Comparison of ENCODE assay signal across 22 cellular contexts in the genomic region with DNA sequence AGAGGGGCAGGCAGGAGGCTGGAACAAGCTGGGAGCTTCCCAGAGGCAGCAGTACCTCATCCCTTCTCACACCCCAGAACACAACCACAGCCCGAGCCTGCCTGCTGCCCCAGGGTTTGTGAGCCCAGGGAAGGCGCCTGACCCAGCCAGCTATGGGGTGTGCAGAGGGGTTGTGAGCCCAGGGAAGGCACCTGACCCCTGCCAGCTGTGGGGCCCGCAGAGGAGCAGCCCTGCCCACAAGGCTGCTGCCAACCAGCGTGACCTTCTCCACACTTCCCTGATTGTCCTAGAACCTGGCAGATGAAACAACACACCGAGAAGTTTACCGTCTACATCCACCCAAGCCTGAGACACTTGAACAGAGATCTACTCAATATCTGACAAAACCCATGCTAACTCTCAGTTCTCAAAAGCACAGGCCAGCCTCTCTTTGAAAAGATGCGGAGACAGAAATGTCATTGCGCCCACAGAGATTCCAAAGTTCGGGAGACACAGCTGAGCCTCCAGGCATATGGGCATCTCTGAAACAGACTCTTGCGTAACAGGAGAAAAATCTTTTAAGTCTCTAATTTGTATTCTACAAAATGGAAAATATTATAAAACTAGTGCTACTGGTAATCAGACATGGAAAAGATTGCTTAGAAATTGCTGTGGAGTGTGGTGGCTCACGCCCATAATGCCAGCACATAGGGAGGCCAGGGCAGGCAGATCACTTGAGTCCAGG. TPM values are rescaled to one million over a fixed set of nuclear protein-coding genes. Genes with fewer than 3 reads are reported as not detected.
A peak's percentile ranks its signal among the peaks of the same experiment; 100 is the strongest.
DNase-seq lines count a peak whose midpoint lies in the region; ATAC-seq and TF ChIP-seq lines count a peak whose summit lies in the region.
"Had no signal": no experiment of that assay in that cellular context is flagged by ENCODE, and none has a peak within 500 bp of the region (broad histone marks: within the 10 kb centered on the region; RNA-seq: fewer than 3 reads in every experiment).

No MANE protein-coding gene starts in this region.

- no peaks in the 10 kb centered on the region for H3K9me3 ChIP-seq in left lung
- H3K9me3 ChIP-seq: BE2C, Caco-2 had no signal

- intact Hi-C loops in Right ventricle myocardium inferior (cut with DNase I) (no loop called here), cardiac septum (cut with DNase I) (no loop called here), left lung (cut with DNase I) (no loop called here), sciatic nerve (cut with DNase I) (no loop called here)

- peaks cover 4% of the 10 kb centered on the region for H3K27me3 Mint-ChIP-seq in endothelial cell (ENCODE audit: unreplicated experiment)
- H3K27me3 Mint-ChIP-seq: CD4-positive, CD25-positive, alpha-beta regulatory T cell had no signal

- no peak overlapping the region for H3K4me3 ChIP-seq in left lung

- peak overlapping the region; percentile 30 for H3K27ac Mint-ChIP-seq in endothelial cell (ENCODE audit: unreplicated experiment)

- no peaks in the 10 kb centered on the region for H3K27me3 ChIP-seq in left lung
- H3K27me3 ChIP-seq: BE2C had no signal

- H3K9me3 Mint-ChIP-seq in endothelial cell (ENCODE audit: unreplicated experiment): no peaks in the 10 kb centered on the region
- H3K9me3 Mint-ChIP-seq: CD4-positive, CD25-positive, alpha-beta regulatory T cell had no signal

- H3K4me1 ChIP-seq in left lung: no peaks in the 10 kb centered on the region
- H3K4me1 ChIP-seq: BE2C, Caco-2 had no signal

- no peaks in the 10 kb centered on the region for H3K4me1 Mint-ChIP-seq in endothelial cell (ENCODE audit: unreplicated experiment)

- H3K4me3 Mint-ChIP-seq in endothelial cell (ENCODE audit: unreplicated experiment): peak overlapping the region; percentile 47
- H3K4me3 Mint-ChIP-seq: CD4-positive, CD25-positive, alpha-beta regulatory T cell had no signal

- DNase-seq in Right ventricle myocardium inferior (ENCODE audit: missing footprints) (no peak), cardiac septum (ENCODE audit: low spot score) (no peak), endothelial cell (ENCODE audit: low spot score) (no peak), left lung (no peak), sciatic nerve (ENCODE audit: low spot score) (no peak), putamen (ENCODE audit: low spot score) (no peak), glomerular visceral epithelial cell (ENCODE audit: extremely low spot score) (no peak)
- DNase-seq: 8988T; BE2C; Caco-2; CD4-positive, CD25-positive, alpha-beta regulatory T cell; DMS153; GF-D8; GOT3; MV-4-11; NCI-H187; NCI-H2107; NCI-H510A treated with DMSO at 0.1 percent for 48 hours; NCI-H774; SHP77 treated with DMSO at 0.1 percent for 48 hours had no signal

- ATAC-seq in Right ventricle myocardium inferior (peak; percentile 74), left lung (peak; percentile 8), sciatic nerve (peak; percentile 28), GM18868 (IDR thresholded peaks at IDR 0.05; ENCODE audit: unreplicated experiment) (no peak)

- TF ChIP-seq CTCF in endothelial cell (IDR thresholded peaks at IDR 0.05; ENCODE audit: unreplicated experiment): no peak
- no peak for TF ChIP-seq CTCF in left lung (IDR thresholded peaks at IDR 0.05)

- no peak overlapping the region for H3K27ac ChIP-seq in left lung
- H3K27ac ChIP-seq: KMS-11 had no signal

- H3K36me3 ChIP-seq in left lung: peaks cover 5 to 96% of the 10 kb centered on the region in 2 donors

- peaks cover 58% of the 10 kb centered on the region for H3K36me3 Mint-ChIP-seq in endothelial cell (ENCODE audit: low read depth, unreplicated experiment)

RNA-seq across cellular contexts. Expression of gene SFSWAP, which starts 47.3 kb away (rescaled TPM):
- 19.4 TPM for total RNA-seq in Right ventricle myocardium inferior
- total RNA-seq in cardiac septum: 20.9 TPM
- 56.3 TPM for total RNA-seq in endothelial cell (ENCODE audit: unreplicated experiment)
- 10 to 100 TPM; 26.0 to 38.3 TPM for total RNA-seq in left lung
- 67.3 TPM for total RNA-seq in sciatic nerve
